24 cellular contexts compared by ENCODE assay signal in genomic region chr13:103640617-103641016, GRCh38.
DNase-seq lines count a peak whose midpoint lies in the region; ATAC-seq, FAIRE-seq and TF ChIP-seq lines count a peak whose summit lies in the region.
"Had no signal": no experiment of that assay in that cellular context is flagged by ENCODE, and none has a peak within 500 bp of the region (broad histone marks: within the 10 kb centered on the region; RNA-seq: fewer than 3 reads in every experiment).

No MANE protein-coding gene starts in this region.

- H3K36me3 Mint-ChIP-seq in type B pancreatic cell, result no peaks in the 10 kb centered on the region
- H3K36me3 Mint-ChIP-seq: CD4-positive, alpha-beta memory T cell had no signal

- no peaks in the 10 kb centered on the region for H3K9me3 Mint-ChIP-seq in type B pancreatic cell

- no peak for DNase-seq in SK-N-SH
- DNase-seq in NCI-H2171 (lab: John Stamatoyannopoulos, UW), result peak; percentile 33
- DNase-seq in bronchial epithelial cell (ENCODE audit: low read depth), result peak; percentile 27
- DNase-seq in type B pancreatic cell (ENCODE audit: extremely low spot score, unreplicated experiment), result no peak
- no peak for DNase-seq in OCI-LY7 (ENCODE audit: low spot score)
- no peak for DNase-seq in pons (ENCODE audit: low spot score)
- DNase-seq: CD4-positive, alpha-beta memory T cell; EL; GOT3; NCI-H1092 treated with DMSO at 0.1 percent for 48 hours; NCI-H1694; NCI-H2081 treated with DMSO at 0.1 percent for 48 hours; NCI-H446 treated with DMSO at 0.1 percent for 48 hours; NCI-H82; PC-9; SW 1271 had no signal

- no peak for TF ChIP-seq RAD21 in SK-N-SH (IDR thresholded peaks at IDR 0.05; ENCODE audit: low read length)

- TF ChIP-seq EP300 in SK-N-SH (IDR thresholded peaks at IDR 0.05; ENCODE audit: borderline replicate concordance in 1 of 2, low read depth in 1 of 2, low read length in 1 of 2), result no peak

- H3K79me2 ChIP-seq in SK-N-SH (ENCODE audit: insufficient read depth) (no peaks in the 10 kb centered on the region), OCI-LY7 (ENCODE audit: insufficient read depth, low read depth, low read length) (no peaks in the 10 kb centered on the region)

- no TSS peak for BruUV-seq in OCI-LY7 (replicated peaks; lab: Mats Ljungman, UMichigan)

- H3K36me3 ChIP-seq in SK-N-SH (replicated peaks in 1 of 2; ENCODE audit: control insufficient read depth in 1 of 2, insufficient read depth in 2 of 2, low read length in 1 of 2), result no peaks in the 10 kb centered on the region
- no peaks in the 10 kb centered on the region for H3K36me3 ChIP-seq in bronchial epithelial cell (ENCODE audit: control insufficient read depth, insufficient read depth, low read length)
- no peaks in the 10 kb centered on the region for H3K36me3 ChIP-seq in OCI-LY7 (ENCODE audit: insufficient read depth, low read length)
- H3K36me3 ChIP-seq: SJSA1 had no signal

- H2AFZ ChIP-seq in SK-N-SH (ENCODE audit: low read depth) (no peak overlapping the region), OCI-LY7 (ENCODE audit: low read length) (no peak overlapping the region)
- H2AFZ ChIP-seq: PC-9 had no signal

- H3K4me1 ChIP-seq in SK-N-SH (ENCODE audit: control insufficient read depth in 1 of 2, insufficient read depth in 2 of 2, low read depth in 1 of 2, low read length in 1 of 2), result no peaks in the 10 kb centered on the region
- H3K4me1 ChIP-seq in OCI-LY7 (ENCODE audit: insufficient read depth, low read length, poor library complexity, severe bottlenecking), result no peaks in the 10 kb centered on the region
- H3K4me1 ChIP-seq: A549, SJSA1 had no signal

- no peak for FAIRE-seq in bronchial epithelial cell (lab: Jason Lieb, UNC)
- FAIRE-seq: A549, GM12891, GM18507, K562 had no signal

- no peaks in the 10 kb centered on the region for H3K27me3 Mint-ChIP-seq in type B pancreatic cell
- H3K27me3 Mint-ChIP-seq: CD4-positive, alpha-beta memory T cell had no signal

- no peak overlapping the region for H3K27ac Mint-ChIP-seq in type B pancreatic cell
- H3K27ac Mint-ChIP-seq: CD4-positive, alpha-beta memory T cell had no signal

- no peak overlapping the region for H3K4me3 Mint-ChIP-seq in type B pancreatic cell
- H3K4me3 Mint-ChIP-seq: CD4-positive, alpha-beta memory T cell had no signal

- POLR2A ChIA-PET in SK-N-SH (lab: Yijun Ruan, JAX) (no interaction called here), OCI-LY7 (lab: Charles Lee) (no interaction called here)

- H3K27me3 ChIP-seq in SK-N-SH (ENCODE audit: insufficient read depth), result no peaks in the 10 kb centered on the region
- no peaks in the 10 kb centered on the region for H3K27me3 ChIP-seq in bronchial epithelial cell (ENCODE audit: control insufficient read depth, insufficient read depth, low read length)
- H3K27me3 ChIP-seq: SJSA1 had no signal

- H3K9me3 ChIP-seq in SK-N-SH (no peaks in the 10 kb centered on the region; the same call in 1 of the 2 replicates), OCI-LY7 (ENCODE audit: low read length) (no peaks in the 10 kb centered on the region)
- H3K9me3 ChIP-seq: A549, SJSA1 had no signal

- no peak overlapping the region for H3K9ac ChIP-seq in SK-N-SH

- H3K4me2 ChIP-seq in SK-N-SH (no peak overlapping the region), OCI-LY7 (ENCODE audit: low read length) (no peak overlapping the region)
- H3K4me2 ChIP-seq: A549, PC-9 had no signal

- TF ChIP-seq CTCF in SK-N-SH (IDR thresholded peaks at IDR 0.05) (no peak), bronchial epithelial cell (IDR thresholded peaks at IDR 0.05; ENCODE audit: insufficient read depth, low read length, severe bottlenecking) (no peak), type B pancreatic cell (conservative IDR thresholded peaks at IDR 0.05) (no peak), OCI-LY7 (conservative IDR thresholded peaks at IDR 0.05; ENCODE audit: low read length) (no peak)

- CTCF ChIA-PET in SK-N-SH (lab: Yijun Ruan, JAX) (no interaction called here), OCI-LY7 (lab: Charles Lee; ENCODE audit: unreplicated experiment) (no interaction called here)

- peaks cover 16% of the 10 kb centered on the region for H3K4me1 Mint-ChIP-seq in type B pancreatic cell (ENCODE audit: unreplicated experiment)
- H3K4me1 Mint-ChIP-seq: CD4-positive, alpha-beta memory T cell had no signal

- intact Hi-C loops in OCI-LY7 (cut with micrococcal nuclease; ENCODE audit: unreplicated experiment), result no loop called here

- WGBS in SK-N-SH (ENCODE audit: low lambda C conversion rate), result 33% methylated on average over 1 of the region's 1 CpG

- no peak for ATAC-seq in SK-N-SH treated with all-trans-retinoic acid at 6 μM for 48 hours
- ATAC-seq: A549, HCT116, K562 had no signal

- no peak overlapping the region; a peak in 1 of 4 replicates for H3K27ac ChIP-seq in SK-N-SH (ENCODE audit: low read depth in 2 of 2, low read length in 1 of 2)
- no peak overlapping the region for H3K27ac ChIP-seq in OCI-LY7 (ENCODE audit: low read depth, low read length, poor library complexity, severe bottlenecking)
- H3K27ac ChIP-seq: A549, PC-9, RWPE1, SJSA1 had no signal

- H3K9me2 ChIP-seq in SK-N-SH, result no peaks in the 10 kb centered on the region
- H3K9me2 ChIP-seq in OCI-LY7 (ENCODE audit: insufficient read depth, low read length), result no peaks in the 10 kb centered on the region

- no peaks in the 10 kb centered on the region for H4K20me1 ChIP-seq in SK-N-SH (ENCODE audit: insufficient read depth)
- no peaks in the 10 kb centered on the region for H4K20me1 ChIP-seq in OCI-LY7 (ENCODE audit: insufficient read depth, low read length)

- H3K4me3 ChIP-seq in SK-N-SH (ENCODE audit: low read depth in 2 of 2, low read length in 1 of 2) (no peak overlapping the region), bronchial epithelial cell (ENCODE audit: low read depth, low read length) (no peak overlapping the region), OCI-LY7 (ENCODE audit: low read depth, low read length, poor library complexity, severe bottlenecking) (no peak overlapping the region)
- H3K4me3 ChIP-seq: A549, K562, PC-9, SJSA1 had no signal

- H3F3A ChIP-seq in SK-N-SH (replicated peaks; ENCODE audit: insufficient read depth), result no peaks in the 10 kb centered on the region

TF ChIP-seq in SK-N-SH treated with all-trans-retinoic acid at 6 μM for 48 hours, 23 proteins besides CTCF, POLR2A, EP300 and RAD21:
- TF ChIP-seq ZNF8 (CRISPR knock-in tag; IDR thresholded peaks at IDR 0.05) (no peak), ISL1 (CRISPR knock-in tag; IDR thresholded peaks at IDR 0.05) (peak; percentile 47)

TF ChIP-seq in SK-N-SH, 30 proteins besides CTCF, POLR2A, EP300 and RAD21:
- TF ChIP-seq TCF12 (IDR thresholded peaks at IDR 0.05) (no peak), POLR2AphosphoS5 (IDR thresholded peaks at IDR 0.05; ENCODE audit: low read depth, low read length) (no peak), PBX3 (IDR thresholded peaks at IDR 0.05) (no peak), NRF1 (IDR thresholded peaks at IDR 0.05; ENCODE audit: low read depth, low read length) (no peak), MXI1 (IDR thresholded peaks at IDR 0.05; ENCODE audit: low read depth, low read length) (no peak), NFIC (IDR thresholded peaks at IDR 0.05; ENCODE audit: borderline replicate concordance) (no peak), MEF2A (IDR thresholded peaks at IDR 0.05; ENCODE audit: borderline replicate concordance, low read depth) (no peak), FOXJ3 (CRISPR knock-in tag; IDR thresholded peaks at IDR 0.05) (no peak), IRF3 (IDR thresholded peaks at IDR 0.05; ENCODE audit: low read depth, low read length) (no peak), GABPA (IDR thresholded peaks at IDR 0.05; ENCODE audit: low read depth) (no peak), FOXM1 (IDR thresholded peaks at IDR 0.05; ENCODE audit: low read depth) (no peak)

Comparison
In these comparisons a context has a peak if more than half of its experiments do, and no peak if none do; other contexts are left out.
1. DNase-seq: peak in NCI-H2171 (single experiment) and bronchial epithelial cell (single experiment); none in SK-N-SH (single experiment), type B pancreatic cell (single experiment), OCI-LY7 (single experiment) and pons (single experiment).